10 cellular contexts compared by ENCODE assay signal in the genomic region with DNA sequence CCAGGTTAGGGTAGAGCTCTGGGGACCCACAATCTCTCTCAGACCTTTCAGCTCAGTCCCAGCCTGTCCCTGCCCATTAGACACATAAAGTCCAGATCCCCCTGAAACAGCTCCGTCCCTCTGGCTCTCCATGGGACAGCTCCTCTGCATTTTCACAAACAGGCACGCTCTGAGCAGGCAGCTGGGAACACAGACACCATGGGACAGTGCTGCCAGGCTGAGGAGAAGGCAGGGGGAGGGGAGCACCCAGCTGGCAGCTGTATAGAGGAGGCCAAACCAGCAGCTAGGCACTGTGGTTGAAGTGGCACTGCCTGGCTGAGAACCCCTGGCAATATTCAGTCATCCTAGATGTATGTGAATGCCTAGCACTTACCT. TPM values are rescaled to one million over a fixed set of nuclear protein-coding genes. Genes with fewer than 3 reads are reported as not detected.
DNase-seq lines count a peak whose midpoint lies in the region; ATAC-seq, FAIRE-seq and TF ChIP-seq lines count a peak whose summit lies in the region.
"Had no signal": no experiment of that assay in that cellular context is flagged by ENCODE, and none has a peak within 500 bp of the region (broad histone marks: within the 10 kb centered on the region; RNA-seq: fewer than 3 reads in every experiment).

No MANE protein-coding gene starts in this region.

- 0 out of 2 replicates have a peak, but pooled peaks cover 3% of the 10 kb centered on the region for H4K20me1 ChIP-seq in GM12878 (ENCODE audit: control insufficient read depth, insufficient read depth)

- in situ Hi-C loops in GM12878 (cut with MboI), result no loop called here
- in situ Hi-C loops in GM13976 (cut with MboI; ENCODE audit: low sequenced_read_pairs, unreplicated experiment), result no loop called here

- H3K9ac ChIP-seq in GM12878 (ENCODE audit: control insufficient read depth, insufficient read depth, low read length), result peak overlapping the region; percentile 8; the same call in 1 of the 2 replicates

- no peak for TF ChIP-seq RAD21 in GM12878 (IDR thresholded peaks at IDR 0.05; ENCODE audit: insufficient read depth, low read depth, low read length)

- TF ChIP-seq CTCF in heart left ventricle (IDR thresholded peaks at IDR 0.05) (no peak), GM12878 (IDR thresholded peaks at IDR 0.05 in 2 of 3, conservative IDR thresholded peaks at IDR 0.05 in 1 of 3; ENCODE audit: control insufficient read depth in 2 of 3, extremely low read depth in 1 of 3, insufficient read depth in 1 of 3, low read depth in 3 of 3, low read length in 3 of 3) (no peak), vagina (IDR thresholded peaks at IDR 0.05) (no peak), GM13976 (IDR thresholded peaks at IDR 0.05; ENCODE audit: borderline replicate concordance, control extremely low read depth, extremely low read depth, insufficient read depth, missing control alignments) (no peak)

- ATAC-seq in heart left ventricle (peak; percentile 10 to 38 (median 30)), Right ventricle myocardium inferior (no peak), GM12878 (no peak), GM18861 (IDR thresholded peaks at IDR 0.05; ENCODE audit: unreplicated experiment) (no peak)

- RAD21 ChIA-PET in GM12878 (lab: Charles Lee; ENCODE audit: unreplicated experiment), result interaction anchor here (2.3 to 3.7 kb wide), 2 partner anchors 67 to 103 kb away, joined by 7 to 37 read pairs; a partner anchor contains a TSS

- no peaks in the 10 kb centered on the region for H3K27me3 ChIP-seq in heart left ventricle
- H3K27me3 ChIP-seq in GM12878 (replicated peaks in 1 of 2; ENCODE audit: control insufficient read depth in 2 of 2, insufficient read depth in 2 of 2, low read length in 1 of 2), result no peaks in the 10 kb centered on the region
- no peaks in the 10 kb centered on the region for H3K27me3 ChIP-seq in vagina

- DNase-seq in heart left ventricle, result peak in 2 of 5 donors; percentile 40 to 67
- DNase-seq in Right ventricle myocardium inferior (ENCODE audit: missing footprints), result no peak
- DNase-seq in GM12878 (ENCODE audit: low read depth, low spot score), result no peak
- DNase-seq in midbrain (lab: John Stamatoyannopoulos, UW), result peak; percentile 77
- no peak for DNase-seq in vagina (ENCODE audit: extremely low spot score in 2 of 2)
- no peak for DNase-seq in stimulated activated CD4-positive, alpha-beta T cell treated with anti-CD3 and anti-CD28 coated beads, Interleukin-4, amount 100 ng/mL, for 4 hours
- DNase-seq in GM13976 (ENCODE audit: low spot score), result no peak

- H3K9me3 ChIP-seq in heart left ventricle (no peaks in the 10 kb centered on the region), GM12878 (replicated peaks; ENCODE audit: control insufficient read depth, insufficient read depth, low read length) (no peaks in the 10 kb centered on the region), vagina (no peaks in the 10 kb centered on the region)

- H3K4me1 ChIP-seq in heart left ventricle (peaks cover 7 to 62% (median 49%) of the 10 kb centered on the region in 12 donors), GM12878 (ENCODE audit: control insufficient read depth, insufficient read depth, low read length) (peaks cover 30% of the 10 kb centered on the region), vagina (peaks cover 59% of the 10 kb centered on the region)

- H3K27ac ChIP-seq in heart left ventricle, result peak overlapping the region in 11 of 12 donors; percentile 38 to 98 (median 89)
- H3K27ac ChIP-seq in GM12878 (ENCODE audit: control insufficient read depth, insufficient read depth), result no peak overlapping the region
- peak overlapping the region; percentile 92 for H3K27ac ChIP-seq in vagina
- H3K27ac ChIP-seq: SK-N-MC had no signal

- intact Hi-C loops in heart left ventricle (cut with DNase I) (loop anchor here in 2 of 10 donors (5.0 kb wide), 2 partner anchors 42 to 68 kb away; a partner anchor contains a TSS), Right ventricle myocardium inferior (cut with DNase I) (loop anchor here (5.0 kb wide), 1 partner anchor 68 kb away; a partner anchor contains a TSS), GM12878 (cut with micrococcal nuclease; ENCODE audit: unreplicated experiment) (no loop called here), vagina (cut with DNase I) (loop anchor here (10.0 kb wide), 1 partner anchor 105 kb away; a partner anchor contains a TSS)

- no peak for FAIRE-seq in GM12878 (lab: Jason Lieb, UNC)

- H3K4me2 ChIP-seq in GM12878 (ENCODE audit: control insufficient read depth, insufficient read depth), result peak overlapping the region; percentile 96

- H3K79me2 ChIP-seq in GM12878 (ENCODE audit: control insufficient read depth, insufficient read depth, low read length), result peaks cover 30% of the 10 kb centered on the region

- no peak overlapping the region for H2AFZ ChIP-seq in GM12878 (ENCODE audit: control insufficient read depth, low read depth, low read length)

- POLR2A ChIA-PET in GM12878 (lab: Charles Lee), result interaction anchor here (4.9 kb wide), 1 partner anchor 102 kb away, joined by 30 read pairs; a partner anchor contains a TSS

- WGBS in heart left ventricle, 4 donors, result 40 to 92% (median 61%) methylated on average over 2 of the region's 2 CpGs
- 91% methylated on average over 2 of the region's 2 CpGs for WGBS in GM12878 (ENCODE audit: insufficient coverage, insufficient replicate concordance, low lambda C conversion rate, missing lambda C conversion rate)

- CTCF ChIA-PET in GM12878 (lab: Yijun Ruan, JAX), result interaction anchor here (0.5 to 1.4 kb wide), 7 partner anchors 27 to 322 kb away, joined by 3 to 4 read pairs (median 3); no protein-coding TSS in a partner anchor

- TF ChIP-seq EP300 in GM12878 (IDR thresholded peaks at IDR 0.05; ENCODE audit: borderline replicate concordance in 1 of 2, control insufficient read depth in 1 of 2, low read depth in 2 of 2, low read length in 2 of 2), result no peak

- SMC1A ChIA-PET in GM12878 (lab: Charles Lee; ENCODE audit: uncharacterized antibody, unreplicated experiment), result interaction anchor here (1.4 to 5.1 kb wide), 5 partner anchors 9 to 116 kb away, joined by 3 to 29 read pairs (median 9); a partner anchor contains a TSS

- H3K36me3 ChIP-seq in heart left ventricle, result peaks cover 0 to 23% (median 12%) of the 10 kb centered on the region in 9 donors
- H3K36me3 ChIP-seq in GM12878 (ENCODE audit: control insufficient read depth in 2 of 2, insufficient read depth in 2 of 2, low read length in 1 of 2), result peaks cover 1 to 2% of the 10 kb centered on the region in 2 experiments; a peak in 3 of 4 replicates
- H3K36me3 ChIP-seq in vagina, result no peaks in the 10 kb centered on the region

- TF ChIP-seq POLR2A in heart left ventricle (IDR thresholded peaks at IDR 0.05) (no peak), GM12878 (IDR thresholded peaks at IDR 0.05; ENCODE audit: low read depth, low read length) (no peak), vagina (IDR thresholded peaks at IDR 0.05) (no peak)

- peak overlapping the region in 5 of 12 donors; percentile 25 to 98 (median 86) for H3K4me3 ChIP-seq in heart left ventricle
- peak overlapping the region; percentile 88; the same call in 1 of the 2 replicates for H3K4me3 ChIP-seq in GM12878
- H3K4me3 ChIP-seq in vagina, result peak overlapping the region in 1 of 2 donors; percentile 94
- H3K4me3 ChIP-seq: SK-N-MC had no signal

- BruUV-seq in GM12878 (replicated peaks; lab: Mats Ljungman, UMichigan), result no TSS peak

RNA-seq across cellular contexts. Expression of a gene that starts 2.0 kb away (rescaled TPM):
- total RNA-seq in heart left ventricle, result 10 to 100 TPM; 14.4 to 42.7 (median 25.3) TPM
- 10 to 100 TPM; 13.7 to 37.3 TPM for polyA plus RNA-seq in heart left ventricle
- total RNA-seq in Right ventricle myocardium inferior, result 30.6 TPM
- total RNA-seq in GM12878 (2013; cell fraction: nucleolus; rRNA removed), result 302 and 309 TPM in 2 replicates
- 12.0 TPM in 2 replicates for total RNA-seq in GM12878 (2014; rRNA removed)
- 8.7 and 10.4 TPM in 2 replicates for total RNA-seq in GM12878 (2014; rRNA removed; fragmentation: Illumina TruSeq; extraction: Trizol)
- total RNA-seq in GM12878 (2021), result 27.6 and 31.8 TPM in 2 replicates
- 9.4 TPM for polyA plus RNA-seq in GM12878 (2011; ENCODE audit: low read depth)
- 21.0 and 33.5 TPM in 2 replicates for polyA plus RNA-seq in GM12878 (2011; rRNA removed)
- 18.1 and 18.5 TPM in 2 replicates for polyA plus RNA-seq in GM12878 (2011; cell fraction: cytosol; rRNA removed)
- polyA plus RNA-seq in GM12878 (2011; cell fraction: nucleus; rRNA removed), result 203 and 271 TPM in 2 replicates
- 18.2 and 27.5 TPM in 2 replicates for polyA plus RNA-seq in GM12878 (2012)
- polyA plus RNA-seq in GM12878 (2014; fragmentation: Illumina TruSeq; extraction: Trizol), result 19.6 and 20.1 TPM in 2 replicates
- polyA plus RNA-seq in GM12878 (2014; fragmentation: Nextera tagmentation; extraction: Ambion mirVana), result 1 to 10 TPM; 1.3 to 1.8 TPM
- polyA plus RNA-seq in GM12878 (2014; rRNA removed), result 17.2 and 20.2 TPM in 2 replicates
- polyA plus RNA-seq in GM12878 (2016; fragmentation: Nextera tagmentation; extraction: Ambion mirVana), result 10 to 100 TPM; 14.4 to 15.9 TPM
- polyA minus RNA-seq in GM12878 (2011; rRNA and poly(A)+ RNA removed), result 37.9 and 46.4 TPM in 2 replicates
- 7.7 and 11.4 TPM in 2 replicates for polyA minus RNA-seq in GM12878 (2011; cell fraction: cytosol; rRNA and poly(A)+ RNA removed)
- polyA minus RNA-seq in GM12878 (2011; cell fraction: nucleus; rRNA and poly(A)+ RNA removed), result 61.2 and 88.9 TPM in 2 replicates
- 38.1 TPM for total RNA-seq in vagina

RNA-seq across cellular contexts. Expression of a gene that starts 8.7 kb away (rescaled TPM):
- total RNA-seq in heart left ventricle, result under 1 TPM in 4 of 9 donors, not detected in 5; 0.19 to 0.77 (median 0.30) TPM
- under 1 TPM in 1 of 2 donors, not detected in 1; 0.65 TPM for polyA plus RNA-seq in heart left ventricle
- total RNA-seq in Right ventricle myocardium inferior, result not detected
- total RNA-seq in GM12878 (2013; cell fraction: nucleolus; rRNA removed), result not detected in 2 replicates
- total RNA-seq in GM12878 (2014; rRNA removed), result 0.06 TPM in 1 of 2 replicates, not detected in the other
- total RNA-seq in GM12878 (2014; rRNA removed; fragmentation: Illumina TruSeq; extraction: Trizol), result not detected in 2 replicates
- 0.27 TPM in 1 of 2 replicates, not detected in the other for total RNA-seq in GM12878 (2021)
- not detected for polyA plus RNA-seq in GM12878 (2011; ENCODE audit: low read depth)
- not detected in 2 replicates for polyA plus RNA-seq in GM12878 (2011; rRNA removed)
- 0.04 TPM in 1 of 2 replicates, not detected in the other for polyA plus RNA-seq in GM12878 (2011; cell fraction: cytosol; rRNA removed)
- polyA plus RNA-seq in GM12878 (2011; cell fraction: nucleus; rRNA removed), result 0.06 TPM in 1 of 2 replicates, not detected in the other
- polyA plus RNA-seq in GM12878 (2012), result 0.08 TPM in 1 of 2 replicates, not detected in the other
- polyA plus RNA-seq in GM12878 (2014; fragmentation: Illumina TruSeq; extraction: Trizol), result not detected in 2 replicates
- not detected for polyA plus RNA-seq in GM12878 (2014; fragmentation: Nextera tagmentation; extraction: Ambion mirVana)
- 0.06 TPM in 1 of 2 replicates, not detected in the other for polyA plus RNA-seq in GM12878 (2014; rRNA removed)
- not detected for polyA plus RNA-seq in GM12878 (2016; fragmentation: Nextera tagmentation; extraction: Ambion mirVana)
- polyA minus RNA-seq in GM12878 (2011; rRNA and poly(A)+ RNA removed), result not detected in 2 replicates
- polyA minus RNA-seq in GM12878 (2011; cell fraction: cytosol; rRNA and poly(A)+ RNA removed), result not detected in 2 replicates
- polyA minus RNA-seq in GM12878 (2011; cell fraction: nucleus; rRNA and poly(A)+ RNA removed), result not detected in 2 replicates
- total RNA-seq in vagina, result not detected
- total RNA-seq: Daoy had no signal

RNA-seq across cellular contexts. Expression of a gene that starts 43.9 kb away (rescaled TPM):
- total RNA-seq in heart left ventricle (10 to 100 TPM; 53.6 to 82.4 (median 65.1) TPM), Right ventricle myocardium inferior (58.6 TPM), GM12878 (2014; rRNA removed) (53.4 and 65.2 TPM in 2 replicates), GM12878 (2014; rRNA removed; fragmentation: Illumina TruSeq; extraction: Trizol) (31.0 and 33.6 TPM in 2 replicates), GM12878 (2021) (77.2 and 81.8 TPM in 2 replicates), vagina (47.4 TPM)
- polyA plus RNA-seq in heart left ventricle (10 to 100 TPM; 62.0 to 89.0 TPM), GM12878 (2011; rRNA removed) (24.3 and 46.0 TPM in 2 replicates), GM12878 (2014; fragmentation: Illumina TruSeq; extraction: Trizol) (19.1 and 47.0 TPM in 2 replicates), GM12878 (2014; fragmentation: Nextera tagmentation; extraction: Ambion mirVana) (1 to 10 TPM; 1.7 to 5.9 TPM), GM12878 (2014; rRNA removed) (62.8 and 64.9 TPM in 2 replicates), GM12878 (2016; fragmentation: Nextera tagmentation; extraction: Ambion mirVana) (10 to 100 TPM; 74.9 to 76.3 TPM)
- 41.1 and 41.4 TPM in 2 replicates for total RNA-seq in GM12878 (2013; cell fraction: nucleolus; rRNA removed)
- polyA plus RNA-seq in GM12878 (2011; ENCODE audit: low read depth), result 22.2 TPM
- polyA plus RNA-seq in GM12878 (2011; cell fraction: cytosol; rRNA removed), result 49.9 and 63.2 TPM in 2 replicates
- 101 and 106 TPM in 2 replicates for polyA plus RNA-seq in GM12878 (2011; cell fraction: nucleus; rRNA removed)
- 45.2 and 52.3 TPM in 2 replicates for polyA plus RNA-seq in GM12878 (2012)
- polyA minus RNA-seq in GM12878 (2011; rRNA and poly(A)+ RNA removed), result 29.4 and 39.5 TPM in 2 replicates
- 8.3 and 15.2 TPM in 2 replicates for polyA minus RNA-seq in GM12878 (2011; cell fraction: cytosol; rRNA and poly(A)+ RNA removed)
- polyA minus RNA-seq in GM12878 (2011; cell fraction: nucleus; rRNA and poly(A)+ RNA removed), result 20.2 and 31.1 TPM in 2 replicates

Comparison
In these comparisons a context has a peak if more than half of its experiments do, and no peak if none do; other contexts are left out.
1. ATAC-seq: peak in heart left ventricle (4 of 4); none in Right ventricle myocardium inferior (single experiment), GM12878 (single experiment) and GM18861 (single experiment).